In the genomic region with DNA sequence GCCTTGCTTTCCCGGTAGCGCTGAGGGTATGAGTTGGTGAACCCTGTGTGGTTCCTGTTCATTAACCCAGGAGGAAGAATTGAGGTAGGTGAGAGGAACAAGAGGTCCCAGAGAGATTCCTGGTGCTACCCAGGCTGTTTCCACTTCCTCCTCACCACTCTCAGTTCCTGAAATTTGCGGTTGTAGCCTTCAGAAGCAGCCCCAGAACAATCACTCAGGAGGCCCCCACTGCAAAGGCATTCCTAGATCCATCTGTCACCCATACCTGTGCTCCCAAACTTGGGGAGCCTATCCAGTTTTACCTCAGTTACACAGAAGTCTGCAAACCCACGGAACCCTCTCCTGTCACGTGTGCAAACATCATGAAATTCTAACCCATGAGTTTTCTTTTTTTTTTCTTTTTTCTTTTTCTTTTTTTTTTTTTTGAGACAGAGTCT, we compare ENCODE assay signal across 10 cellular contexts. TPM values are rescaled to one million over a fixed set of nuclear protein-coding genes. Genes with fewer than 3 reads are reported as not detected.
DNase-seq lines count a peak whose midpoint lies in the region; ATAC-seq and TF ChIP-seq lines count a peak whose summit lies in the region.
"Had no signal": no experiment of that assay in that cellular context is flagged by ENCODE, and none has a peak within 500 bp of the region (broad histone marks: within the 10 kb centered on the region; RNA-seq: fewer than 3 reads in every experiment).

No MANE protein-coding gene starts in this region.

- in situ Hi-C loops in ACHN (cut with HindIII; ENCODE audit: low pct_ligation_motif_present, low pct_unique_long_range_greater_than_20kb, low sequenced_read_pairs) = no loop called here

- H3K4me3 ChIP-seq in GM06990 (replicated peaks; ENCODE audit: low read depth, low read length) = no peak overlapping the region; the same call in 1 of the 2 replicates

- H2BK20ac ChIP-seq in H9 (ENCODE audit: low read depth, low read length, poor library complexity, severe bottlenecking) = no peak overlapping the region

- H3K27me3 Mint-ChIP-seq in CD4-positive, alpha-beta T cell = no peaks in the 10 kb centered on the region
- peaks cover 2% of the 10 kb centered on the region; the same call in 1 of the 2 replicates for H3K27me3 Mint-ChIP-seq in H9 (ENCODE audit: low read depth)

- CTCF ChIA-PET in CD4-positive, alpha-beta T cell (lab: Charles Lee) = no interaction called here

- H4K91ac ChIP-seq in H9 (ENCODE audit: insufficient read length, low read depth, low read length) = no peak overlapping the region

- no peaks in the 10 kb centered on the region for H3K27me3 ChIP-seq in GM06990 (replicated peaks; ENCODE audit: control insufficient read depth, insufficient read depth, low read length)
- H3K27me3 ChIP-seq in CD4-positive, alpha-beta T cell (ENCODE audit: control insufficient read depth, insufficient read depth, low read length) = no peaks in the 10 kb centered on the region
- H3K27me3 ChIP-seq in H9 (ENCODE audit: insufficient read depth, low read length) = no peaks in the 10 kb centered on the region

- no peak overlapping the region for H2AK5ac ChIP-seq in H9 (ENCODE audit: insufficient read length, low read length)

- H3K27ac ChIP-seq in CD4-positive, alpha-beta T cell (ENCODE audit: low read depth, low read length) = no peak overlapping the region
- no peak overlapping the region for H3K27ac ChIP-seq in H9 (ENCODE audit: insufficient read length, low read depth, low read length)

- no peak overlapping the region for H3K56ac ChIP-seq in H9 (ENCODE audit: insufficient read length, low read depth, low read length)

- H4K8ac ChIP-seq in H9 (replicated peaks; ENCODE audit: insufficient read length, low read depth, low read length) = no peak overlapping the region

- no peaks in the 10 kb centered on the region for H3K36me3 Mint-ChIP-seq in CD4-positive, alpha-beta T cell (ENCODE audit: low read depth)
- H3K36me3 Mint-ChIP-seq in H9 (ENCODE audit: insufficient read depth in 1 of 3, low read depth in 3 of 3) = no peaks in the 10 kb centered on the region

- H3K23ac ChIP-seq in H9 (ENCODE audit: insufficient read length, low read depth, low read length) = no peak overlapping the region

- H3K18ac ChIP-seq in H9 (ENCODE audit: insufficient read length, low read depth, low read length) = no peak overlapping the region

- no peaks in the 10 kb centered on the region for H3K23me2 ChIP-seq in H9 (ENCODE audit: insufficient read length, low read depth, low read length, poor library complexity, severe bottlenecking)

- H2BK15ac ChIP-seq in H9 (ENCODE audit: low read depth, low read length) = no peak overlapping the region

- no peak overlapping the region for H2BK12ac ChIP-seq in H9 (ENCODE audit: insufficient read length, low read depth, low read length)

- no peak overlapping the region for H3K4me3 Mint-ChIP-seq in CD4-positive, alpha-beta T cell
- H3K4me3 Mint-ChIP-seq in H9 = no peak overlapping the region

- H3K4ac ChIP-seq in H9 (ENCODE audit: low read depth, low read length) = no peak overlapping the region

- no peak overlapping the region for H3T11ph ChIP-seq in H9 (ENCODE audit: low read length)

- no peak overlapping the region for H3K9ac ChIP-seq in H9 (ENCODE audit: extremely low read depth, insufficient read length, low read length)

- H3K27ac Mint-ChIP-seq in CD4-positive, alpha-beta T cell = no peak overlapping the region
- H3K27ac Mint-ChIP-seq in H9 = no peak overlapping the region

- no peaks in the 10 kb centered on the region; the same call in 1 of the 2 replicates for H3K4me1 ChIP-seq in H9 (ENCODE audit: insufficient read depth, low read length)

- no peaks in the 10 kb centered on the region for H3K79me1 ChIP-seq in H9 (ENCODE audit: insufficient read depth, low read depth, low read length, poor library complexity, severe bottlenecking)

- H3K4me2 ChIP-seq in H9 (ENCODE audit: insufficient read depth, insufficient read length, low read length) = no peak overlapping the region

- no peak overlapping the region for H3K14ac ChIP-seq in H9 (ENCODE audit: insufficient read depth, low read length)

- ATAC-seq in GM19395 (IDR thresholded peaks at IDR 0.05; ENCODE audit: unreplicated experiment) = peak; percentile 83
- peak; percentile 82 for ATAC-seq in HG03064 (IDR thresholded peaks at IDR 0.05; ENCODE audit: low read depth, unreplicated experiment)
- ATAC-seq in CD4-positive, alpha-beta T cell (ENCODE audit: poor library complexity) = no peak

- no peak overlapping the region for H2AFZ ChIP-seq in H9 (ENCODE audit: low read length)

- H3K9me3 ChIP-seq in CD4-positive, alpha-beta T cell (ENCODE audit: control insufficient read depth, low read length) = no peaks in the 10 kb centered on the region
- no peaks in the 10 kb centered on the region for H3K9me3 ChIP-seq in H9 (ENCODE audit: control insufficient read depth, low read depth, low read length)

- H3K4me1 Mint-ChIP-seq in CD4-positive, alpha-beta T cell (ENCODE audit: low read depth) = peaks cover 21% of the 10 kb centered on the region
- peaks cover 10 to 11% of the 10 kb centered on the region in 2 experiments; a peak in 3 of 4 replicates for H3K4me1 Mint-ChIP-seq in H9

- H3K36me3 ChIP-seq in GM06990 (ENCODE audit: control insufficient read depth, insufficient read depth, low read length) = no peaks in the 10 kb centered on the region

- no peak overlapping the region for H4K5ac ChIP-seq in H9 (ENCODE audit: insufficient read length, low read depth, low read length)

- POLR2A ChIA-PET in CD4-positive, alpha-beta T cell (lab: Charles Lee) = no interaction called here

- TF ChIP-seq CTCF in GM06990 (IDR thresholded peaks at IDR 0.05; ENCODE audit: insufficient read depth, low read length, poor library complexity, severe bottlenecking) (no peak), H9 (conservative IDR thresholded peaks at IDR 0.05) (no peak)
- TF ChIP-seq CTCF in CD4-positive, alpha-beta T cell (IDR thresholded peaks at IDR 0.05) = no peak

- DNase-seq in GM06990 (ENCODE audit: extremely low read depth, insufficient read length) (peak; percentile 78), RPMI8226 (peak; percentile 80), ACHN (no peak), H9 (no peak), putamen (ENCODE audit: low spot score) (no peak)
- DNase-seq in CD4-positive, alpha-beta T cell = no peak
- DNase-seq: DND-41; stimulated activated CD4-positive, alpha-beta T cell treated with anti-CD3 and anti-CD28 coated beads, Interleukin-2, amount 100 ng/mL, for 24 hours had no signal

- H2BK5ac ChIP-seq in H9 (ENCODE audit: insufficient read length, low read length) = no peak overlapping the region

- intact Hi-C loops in CD4-positive, alpha-beta T cell (cut with DNase I, micrococcal nuclease) = no loop called here

- H4K20me1 ChIP-seq in H9 (ENCODE audit: control insufficient read depth, insufficient read depth, insufficient read length) = no peaks in the 10 kb centered on the region

- no peak overlapping the region for H2BK120ac ChIP-seq in H9 (ENCODE audit: low read depth, low read length, poor library complexity, severe bottlenecking)

- H3K79me2 ChIP-seq in H9 (ENCODE audit: insufficient read depth, low read length) = no peaks in the 10 kb centered on the region

- no CpG with 5 or more reads among the region's 5 CpGs for WGBS in H9 (ENCODE audit: extremely low coverage, insufficient read length, low lambda C conversion rate)

- H3K9me3 Mint-ChIP-seq in CD4-positive, alpha-beta T cell = no peaks in the 10 kb centered on the region
- no peaks in the 10 kb centered on the region for H3K9me3 Mint-ChIP-seq in H9

RNA-seq across cellular contexts. Expression of a gene that starts 9.0 kb away (rescaled TPM):
- total RNA-seq in CD4-positive, alpha-beta T cell = 10 to 100 TPM; 75.4 to 87.2 TPM
- total RNA-seq in H9 (2021) = 33.3 and 33.6 TPM in 2 replicates

Comparison
In these comparisons a context has a peak if more than half of its experiments do, and no peak if none do; other contexts are left out.
1. DNase-seq: peak in GM06990 (single experiment) and RPMI8226 (single experiment); none in CD4-positive, alpha-beta T cell (0 of 10), ACHN (single experiment), H9 (single experiment) and putamen (single experiment).